In the genomic region with DNA sequence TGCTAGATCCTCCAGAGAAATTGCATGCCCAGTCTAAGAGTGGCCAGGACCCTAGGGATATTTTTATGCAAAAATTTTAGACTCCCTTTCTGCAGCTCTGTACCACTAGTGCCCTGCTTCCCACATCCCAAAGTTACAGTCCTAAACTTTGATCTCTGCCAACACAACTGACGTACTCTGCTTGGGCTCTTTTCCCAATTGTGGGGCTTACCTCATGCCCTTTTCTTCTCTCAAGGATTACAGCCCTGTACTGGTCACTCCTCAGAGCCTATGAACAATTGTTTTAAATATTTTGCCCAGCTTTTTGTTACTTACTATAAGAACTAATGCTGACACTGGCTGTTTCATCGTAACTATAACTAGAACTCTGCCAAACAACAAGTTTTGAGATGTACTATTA, we compare ENCODE assay signal across 20 cellular contexts. TPM values are rescaled to one million over a fixed set of nuclear protein-coding genes. Genes with fewer than 3 reads are reported as not detected.
DNase-seq lines count a peak whose midpoint lies in the region; ATAC-seq and TF ChIP-seq lines count a peak whose summit lies in the region.
"Had no signal": no experiment of that assay in that cellular context is flagged by ENCODE, and none has a peak within 500 bp of the region (broad histone marks: within the 10 kb centered on the region; RNA-seq: fewer than 3 reads in every experiment).

No MANE protein-coding gene starts in this region.

- H3K9me3 Mint-ChIP-seq in memory B cell, result no peaks in the 10 kb centered on the region
- H3K9me3 Mint-ChIP-seq: CD4-positive, CD25-positive, alpha-beta regulatory T cell had no signal

- no peaks in the 10 kb centered on the region for H3K27me3 Mint-ChIP-seq in memory B cell
- H3K27me3 Mint-ChIP-seq: B cell; CD4-positive, CD25-positive, alpha-beta regulatory T cell had no signal

- H3K27ac ChIP-seq in heart left ventricle (no peak overlapping the region), left ventricle myocardium inferior (replicated peaks) (no peak overlapping the region), MM.1S (ENCODE audit: low read length) (no peak overlapping the region)
- H3K27ac ChIP-seq: BLaER1, C4-2B, GM23248 had no signal

- TF ChIP-seq CTCF in heart left ventricle (IDR thresholded peaks at IDR 0.05) (no peak), left ventricle myocardium inferior (IDR thresholded peaks at IDR 0.05; ENCODE audit: borderline replicate concordance) (no peak), MM.1S (IDR thresholded peaks at IDR 0.05; ENCODE audit: low read length) (no peak)

- H3K4me1 ChIP-seq in heart left ventricle, result peaks cover 0 to 4% (median 0%) of the 10 kb centered on the region in 12 donors
- peaks cover 6% of the 10 kb centered on the region for H3K4me1 ChIP-seq in left ventricle myocardium inferior
- H3K4me1 ChIP-seq in MM.1S (ENCODE audit: low read length), result no peaks in the 10 kb centered on the region
- H3K4me1 ChIP-seq: BLaER1 had no signal

- ATAC-seq in heart left ventricle (peak; percentile 64 to 94 (median 79)), memory B cell (ENCODE audit: low read depth) (no peak), HG03342 (IDR thresholded peaks at IDR 0.05; ENCODE audit: unreplicated experiment) (no peak), GM21515 (IDR thresholded peaks at IDR 0.05; ENCODE audit: unreplicated experiment) (no peak)

- H3K27ac Mint-ChIP-seq in memory B cell, result peak overlapping the region; percentile 47
- H3K27ac Mint-ChIP-seq: B cell had no signal

- H3K4me1 Mint-ChIP-seq in memory B cell, result no peaks in the 10 kb centered on the region
- H3K4me1 Mint-ChIP-seq: B cell had no signal

- peaks cover 29% of the 10 kb centered on the region for H3K36me3 Mint-ChIP-seq in memory B cell

- WGBS in heart left ventricle, 4 donors, result 89 to 100% (median 96%) methylated on average over 2 of the region's 2 CpGs

- H3K9ac ChIP-seq in MM.1S (ENCODE audit: low read length), result no peak overlapping the region
- H3K9ac ChIP-seq: BLaER1, GM23248 had no signal

- H3K36me3 ChIP-seq in heart left ventricle (peaks cover 0 to 97% (median 94%) of the 10 kb centered on the region in 9 donors), left ventricle myocardium inferior (peaks cover 90% of the 10 kb centered on the region), MM.1S (replicated peaks; ENCODE audit: insufficient read depth, low read length) (no peaks in the 10 kb centered on the region; the same call in 1 of the 2 replicates)

- DNase-seq in heart left ventricle, result no peak
- no peak for DNase-seq in left ventricle myocardium inferior
- DNase-seq in MM.1S, result peak; percentile 1
- peak; percentile 5 for DNase-seq in globus pallidus (ENCODE audit: low spot score)
- DNase-seq in memory B cell (ENCODE audit: low spot score in 2 of 2), result no peak
- DNase-seq in effector CD8-positive, alpha-beta T cell (lab: John Stamatoyannopoulos, UW), result no peak
- DNase-seq: Calu3; CD4-positive, CD25-positive, alpha-beta regulatory T cell; COR-L47; DMS53; DMS79 treated with DMSO at 0.1 percent for 48 hours; GF-D8; GM23248; H7; HCEC 1CT had no signal

- H3K4me2 ChIP-seq in MM.1S (ENCODE audit: low read depth, low read length), result no peak overlapping the region
- H3K4me2 ChIP-seq: BLaER1 had no signal

- intact Hi-C loops in heart left ventricle (cut with DNase I), result no loop called here
- intact Hi-C loops in left ventricle myocardium inferior (cut with micrococcal nuclease), result no loop called here

- H3K27me3 ChIP-seq in heart left ventricle, result no peaks in the 10 kb centered on the region
- H3K27me3 ChIP-seq in left ventricle myocardium inferior (ENCODE audit: low read depth), result no peaks in the 10 kb centered on the region
- no peaks in the 10 kb centered on the region for H3K27me3 ChIP-seq in MM.1S (replicated peaks; ENCODE audit: insufficient read depth, low read length)
- H3K27me3 ChIP-seq: BLaER1 had no signal

- H3K9me3 ChIP-seq in heart left ventricle, result peaks cover 0 to 5% (median 0%) of the 10 kb centered on the region in 12 donors
- H3K9me3 ChIP-seq in left ventricle myocardium inferior (replicated peaks), result no peaks in the 10 kb centered on the region
- no peaks in the 10 kb centered on the region for H3K9me3 ChIP-seq in MM.1S (replicated peaks; ENCODE audit: insufficient read depth, low read length)
- H3K9me3 ChIP-seq: BLaER1 had no signal

- H2AFZ ChIP-seq in MM.1S (ENCODE audit: low read length), result no peak overlapping the region
- H2AFZ ChIP-seq: GM23248 had no signal

- no peaks in the 10 kb centered on the region for H3K79me2 ChIP-seq in MM.1S (ENCODE audit: low read length)

- H3F3A ChIP-seq in MM.1S (ENCODE audit: insufficient read depth, low read length), result no peaks in the 10 kb centered on the region

- H3K4me3 ChIP-seq in heart left ventricle (no peak overlapping the region), left ventricle myocardium inferior (no peak overlapping the region), MM.1S (ENCODE audit: low read length) (no peak overlapping the region)
- H3K4me3 ChIP-seq: BLaER1, GM23248 had no signal

- no peaks in the 10 kb centered on the region for H4K20me1 ChIP-seq in MM.1S (ENCODE audit: insufficient read depth, low read length)
- H4K20me1 ChIP-seq: BLaER1 had no signal

- H3K9me2 ChIP-seq in MM.1S (replicated peaks; ENCODE audit: insufficient read depth, low read length), result no peaks in the 10 kb centered on the region

- H3K4me3 Mint-ChIP-seq in memory B cell, result no peak overlapping the region
- H3K4me3 Mint-ChIP-seq: B cell; CD4-positive, CD25-positive, alpha-beta regulatory T cell had no signal

- TF ChIP-seq POLR2A in heart left ventricle (IDR thresholded peaks at IDR 0.05), result no peak

RNA-seq across cellular contexts. Expression of gene FBXL3, which starts 57.8 kb away (rescaled TPM):
- total RNA-seq in heart left ventricle (10 to 100 TPM; 27.5 to 50.0 (median 32.1) TPM), left ventricle myocardium inferior (25.0 TPM)
- polyA plus RNA-seq in heart left ventricle, result 10 to 100 TPM; 11.8 to 27.2 TPM

Comparison
In these comparisons a context has a peak if more than half of its experiments do, and no peak if none do; other contexts are left out.
1. ATAC-seq: peak in heart left ventricle (4 of 4); none in memory B cell (single experiment), HG03342 (single experiment) and GM21515 (single experiment).
2. DNase-seq: peak in MM.1S (single experiment) and globus pallidus (single experiment); none in heart left ventricle (0 of 5), left ventricle myocardium inferior (single experiment), memory B cell (0 of 2) and effector CD8-positive, alpha-beta T cell (single experiment).